Comparison of ENCODE assay signal across 19 cellular contexts in genomic region chr13:77985866-77986636, GRCh38.
"Had no signal": no experiment of that assay in that cellular context is flagged by ENCODE, and none has a peak within 500 bp of the region (broad histone marks: within the 10 kb centered on the region; RNA-seq: fewer than 3 reads in every experiment).

No MANE protein-coding gene starts in this region.

- ATAC-seq: activated CD8-positive, alpha-beta T cell treated with anti-CD3 and anti-CD28 coated beads, Interleukin-2, amount 10 ng/mL, durations not matched to agents 7 days and 5 days; esophagus mucosa; stimulated activated naive CD8-positive, alpha-beta T cell treated with anti-CD3 and anti-CD28 coated beads, Interleukin-15, Interleukin-2, amounts not matched to agents 100 U/mL and 50 U/mL, for 24 hours had no signal

- DNase-seq: activated CD4-positive, alpha-beta T cell treated with anti-CD3 and anti-CD28 coated beads, Interleukin-2, amount 10 ng/mL, durations not matched to agents 7 days and 5 days; activated CD8-positive, alpha-beta T cell treated with anti-CD3 and anti-CD28 coated beads, Interleukin-2, amount 10 ng/mL, durations not matched to agents 7 days and 5 days; activated naive CD4-positive, alpha-beta T cell treated with Interleukin-2 at 50 U/mL for 16 hours; activated T-cell treated with anti-CD3 and anti-CD28 coated beads, Interleukin-2, amount 50 U/mL, for 24 hours; anterior cingulate cortex; hippocampal formation; mammary epithelial cell; occipital lobe; retina; stimulated activated naive CD8-positive, alpha-beta T cell treated with anti-CD3 and anti-CD28 coated beads, Interleukin-15, Interleukin-2, amounts not matched to agents 100 U/mL and 50 U/mL, for 24 hours; substantia nigra; T1000 had no signal

- FAIRE-seq: islet of Langerhans, urothelium cell line had no signal

- H3K4me3 Mint-ChIP-seq: activated CD4-positive, alpha-beta T cell treated with anti-CD3 and anti-CD28 coated beads, Interleukin-2, amount 10 ng/mL, durations not matched to agents 7 days and 5 days; activated CD8-positive, alpha-beta T cell treated with anti-CD3 and anti-CD28 coated beads, Interleukin-2, amount 10 ng/mL, durations not matched to agents 7 days and 5 days; activated T-cell treated with anti-CD3 and anti-CD28 coated beads, Interleukin-2, amount 50 U/mL, for 24 hours had no signal

- H3K36me3 ChIP-seq: tibial nerve had no signal

- H3K4me3 ChIP-seq: coronary artery, skin epidermis, tibial nerve had no signal

- H3K27ac Mint-ChIP-seq: activated CD4-positive, alpha-beta T cell treated with anti-CD3 and anti-CD28 coated beads, Interleukin-2, amount 10 ng/mL, durations not matched to agents 7 days and 5 days; activated CD8-positive, alpha-beta T cell treated with anti-CD3 and anti-CD28 coated beads, Interleukin-2, amount 10 ng/mL, durations not matched to agents 7 days and 5 days; activated T-cell treated with anti-CD3 and anti-CD28 coated beads, Interleukin-2, amount 50 U/mL, for 24 hours; activated T-helper 2 cell treated with anti-CD3 and anti-CD28 coated beads, Interferon-gamma antibody, Interleukin-2, Interleukin-4, amounts not matched to agents 10 μg/mL and 5 μg/mL and 100 μg/mL, durations not matched to agents 14 hours and 24 hours and 36 hours had no signal

- H3K27me3 ChIP-seq: tibial nerve had no signal

- H3K9me3 Mint-ChIP-seq: activated CD4-positive, alpha-beta T cell treated with anti-CD3 and anti-CD28 coated beads, Interleukin-2, amount 10 ng/mL, durations not matched to agents 7 days and 5 days; activated T-cell treated with anti-CD3 and anti-CD28 coated beads, Interleukin-2, amount 50 U/mL, for 24 hours; activated T-helper 2 cell treated with anti-CD3 and anti-CD28 coated beads, Interferon-gamma antibody, Interleukin-2, Interleukin-4, amounts not matched to agents 10 μg/mL and 5 μg/mL and 100 μg/mL, durations not matched to agents 14 hours and 24 hours and 36 hours had no signal

- H3K27ac ChIP-seq: coronary artery, skin epidermis had no signal

- H3K4me1 Mint-ChIP-seq: activated CD4-positive, alpha-beta T cell treated with anti-CD3 and anti-CD28 coated beads, Interleukin-2, amount 10 ng/mL, durations not matched to agents 7 days and 5 days had no signal
